27 cellular contexts compared by ENCODE assay signal in the genomic region with DNA sequence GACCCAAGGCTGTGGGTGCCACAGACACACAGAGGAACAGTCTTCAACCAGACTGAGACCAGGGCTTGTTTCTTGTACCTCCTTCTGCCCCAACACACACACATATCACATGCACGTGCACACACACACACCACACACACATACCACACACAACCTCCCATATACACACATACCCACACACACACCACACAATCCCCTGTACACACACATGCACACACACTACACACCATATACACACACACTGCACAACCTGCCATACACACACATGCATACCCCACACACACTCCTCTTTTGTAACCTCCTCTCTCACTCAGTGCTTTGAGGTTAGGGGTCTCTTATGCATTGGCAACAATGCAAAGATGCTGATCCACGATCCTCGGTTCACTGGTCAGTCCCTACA.
DNase-seq lines count a peak whose midpoint lies in the region; ATAC-seq, FAIRE-seq and TF ChIP-seq lines count a peak whose summit lies in the region.
"Had no signal": no experiment of that assay in that cellular context is flagged by ENCODE, and none has a peak within 500 bp of the region (broad histone marks: within the 10 kb centered on the region; RNA-seq: fewer than 3 reads in every experiment).

No MANE protein-coding gene starts in this region.

- H3K4me3 ChIP-seq in H1 (ENCODE audit: extremely low read depth in 1 of 4, insufficient read depth in 2 of 4, low read depth in 3 of 4, low read length in 4 of 4) (no peak overlapping the region), upper lobe of left lung (no peak overlapping the region)
- H3K4me3 ChIP-seq: A549; BLaER1 treated with 17β-estradiol and CSF1 and Interleukin-3, amounts not matched to agents 10 nM and 100 nM; GM12878; GM23248 had no signal

- H3K18ac ChIP-seq in H1 (ENCODE audit: extremely low read depth, low read length) = no peak overlapping the region

- peak overlapping the region; percentile 18; the same call in 1 of the 2 replicates for H4K8ac ChIP-seq in H1 (ENCODE audit: extremely low read depth, insufficient read depth, low read length)

- no peaks in the 10 kb centered on the region for H3K36me3 Mint-ChIP-seq in natural killer cell treated with Interleukin-12 subunit alpha and Interleukin-12 subunit beta and Interleukin-15 and Interleukin-18, amount 100 ng/mL, for 72 hours
- H3K36me3 Mint-ChIP-seq in natural killer cell = no peaks in the 10 kb centered on the region
- H3K36me3 Mint-ChIP-seq in activated CD8-positive, alpha-beta T cell treated with anti-CD3 and anti-CD28 coated beads for 36 hours (ENCODE audit: low read depth) = no peaks in the 10 kb centered on the region
- H3K36me3 Mint-ChIP-seq: CD14-positive monocyte; CD8-positive, alpha-beta memory T cell had no signal

- TF ChIP-seq CTCF in natural killer cell (IDR thresholded peaks at IDR 0.05) = no peak
- TF ChIP-seq CTCF in H1 (IDR thresholded peaks at IDR 0.05; ENCODE audit: control extremely low read depth in 1 of 3, insufficient read depth in 1 of 3, low read depth in 1 of 3, low read length in 3 of 3) = no peak
- TF ChIP-seq CTCF in upper lobe of left lung (IDR thresholded peaks at IDR 0.05) = no peak
- no peak for TF ChIP-seq CTCF in activated CD8-positive, alpha-beta T cell treated with anti-CD3 and anti-CD28 coated beads for 36 hours (IDR thresholded peaks at IDR 0.05)

- intact Hi-C loops in natural killer cell (cut with micrococcal nuclease) = no loop called here
- intact Hi-C loops in activated CD8-positive, alpha-beta T cell treated with anti-CD3 and anti-CD28 coated beads for 36 hours (cut with micrococcal nuclease) = no loop called here

- H4K91ac ChIP-seq in H1 (replicated peaks; ENCODE audit: insufficient read length, low read length) = peak overlapping the region; percentile 39

- H2BK15ac ChIP-seq in H1 (ENCODE audit: low read length) = peak overlapping the region; percentile 61; the same call in 1 of the 2 replicates

- H3K14ac ChIP-seq in H1 (ENCODE audit: insufficient read length) = no peak overlapping the region

- H3K27me3 Mint-ChIP-seq in natural killer cell treated with Interleukin-12 subunit alpha and Interleukin-12 subunit beta and Interleukin-15 and Interleukin-18, amount 100 ng/mL, for 72 hours = peaks cover 4 to 15% of the 10 kb centered on the region in 2 donors
- H3K27me3 Mint-ChIP-seq in natural killer cell (ENCODE audit: low read depth in 2 of 2) = peaks cover 0 to 4% of the 10 kb centered on the region in 2 donors
- H3K27me3 Mint-ChIP-seq in activated CD8-positive, alpha-beta T cell treated with anti-CD3 and anti-CD28 coated beads for 36 hours = peaks cover 4% of the 10 kb centered on the region

- H2BK12ac ChIP-seq in H1 (ENCODE audit: low read depth, low read length) = no peak overlapping the region

- H3K9me3 ChIP-seq in H1 (ENCODE audit: insufficient read depth in 2 of 2, low read depth in 1 of 2, low read length in 1 of 2) (peaks cover 9 to 14% of the 10 kb centered on the region in 2 experiments), upper lobe of left lung (no peaks in the 10 kb centered on the region)
- H3K9me3 ChIP-seq: A549, BE2C had no signal

- H3K23ac ChIP-seq in H1 (ENCODE audit: insufficient read length) = no peak overlapping the region

- no peak overlapping the region for H2BK5ac ChIP-seq in H1 (ENCODE audit: low read depth, low read length)

- H3K36me3 ChIP-seq in H1 (ENCODE audit: control insufficient read depth in 2 of 4, insufficient read depth in 4 of 4, low read length in 3 of 4) (peaks cover 0 to 3% (median 0%) of the 10 kb centered on the region in 4 experiments; a peak in 2 of 8 replicates), upper lobe of left lung (no peaks in the 10 kb centered on the region)
- H3K36me3 ChIP-seq: BE2C; BLaER1 treated with 17β-estradiol and CSF1 and Interleukin-3, amounts not matched to agents 10 nM and 100 nM had no signal

- H2AK5ac ChIP-seq in H1 (ENCODE audit: low read depth, low read length) = no peak overlapping the region

- FAIRE-seq in H1 (lab: Jason Lieb, UNC) = no peak
- FAIRE-seq: A549, D721Med, GM12878, GM19239 had no signal

- peak; percentile 51 to 60 for ATAC-seq in natural killer cell treated with Interleukin-12 subunit alpha and Interleukin-12 subunit beta and Interleukin-15 and Interleukin-18, amount 100 ng/mL, for 72 hours
- ATAC-seq in natural killer cell (no peak), upper lobe of left lung (ENCODE audit: low FRiP score in 2 of 2) (peak; percentile 32 to 65), HG02970 (IDR thresholded peaks at IDR 0.05; ENCODE audit: low FRiP score, unreplicated experiment) (no peak), HG03565 (IDR thresholded peaks at IDR 0.05; ENCODE audit: unreplicated experiment) (no peak)
- no peak for ATAC-seq in activated CD8-positive, alpha-beta T cell treated with anti-CD3 and anti-CD28 coated beads for 36 hours
- ATAC-seq: A549, GM12878, HCT116 had no signal

- H4K20me1 ChIP-seq in H1 (replicated peaks in 1 of 2; ENCODE audit: control insufficient read depth in 1 of 2, insufficient read depth in 2 of 2, low read length in 2 of 2) = peaks cover 0 to 2% of the 10 kb centered on the region in 2 experiments
- H4K20me1 ChIP-seq: BLaER1 treated with 17β-estradiol and CSF1 and Interleukin-3, amounts not matched to agents 10 nM and 100 nM had no signal

- no peak overlapping the region for H4K5ac ChIP-seq in H1 (ENCODE audit: insufficient read length, low read depth, low read length)

- H3K9me3 Mint-ChIP-seq in natural killer cell treated with Interleukin-12 subunit alpha and Interleukin-12 subunit beta and Interleukin-15 and Interleukin-18, amount 100 ng/mL, for 72 hours = no peaks in the 10 kb centered on the region
- H3K9me3 Mint-ChIP-seq in natural killer cell = peaks cover 0 to 2% of the 10 kb centered on the region in 2 donors
- H3K9me3 Mint-ChIP-seq in activated CD8-positive, alpha-beta T cell treated with anti-CD3 and anti-CD28 coated beads for 36 hours = no peaks in the 10 kb centered on the region
- H3K9me3 Mint-ChIP-seq: CD4-positive, alpha-beta T cell had no signal

- no peak overlapping the region for H3K27ac Mint-ChIP-seq in natural killer cell treated with Interleukin-12 subunit alpha and Interleukin-12 subunit beta and Interleukin-15 and Interleukin-18, amount 100 ng/mL, for 72 hours
- H3K27ac Mint-ChIP-seq in natural killer cell = no peak overlapping the region
- H3K27ac Mint-ChIP-seq in activated CD8-positive, alpha-beta T cell treated with anti-CD3 and anti-CD28 coated beads for 36 hours = no peak overlapping the region
- H3K27ac Mint-ChIP-seq: CD14-positive monocyte; CD4-positive, alpha-beta T cell; CD8-positive, alpha-beta memory T cell; H9; HFFc6 had no signal

- POLR2A ChIA-PET in H1 (lab: Charles Lee; ENCODE audit: partially characterized antibody) = no interaction called here
- POLR2A ChIA-PET in activated CD8-positive, alpha-beta T cell treated with anti-CD3 and anti-CD28 coated beads for 36 hours (lab: Charles Lee) = no interaction called here

- CTCF ChIA-PET in H1 (lab: Charles Lee; ENCODE audit: partially characterized antibody) = interaction anchor here (1.0 kb wide), 1 partner anchor 8 kb away, joined by 3 read pairs; no protein-coding TSS in a partner anchor
- CTCF ChIA-PET in activated CD8-positive, alpha-beta T cell treated with anti-CD3 and anti-CD28 coated beads for 36 hours (lab: Charles Lee) = no interaction called here

- H3K27ac ChIP-seq in H1 (ENCODE audit: low read depth, low read length) (no peak overlapping the region), upper lobe of left lung (no peak overlapping the region)
- H3K27ac ChIP-seq: A549; BLaER1 treated with 17β-estradiol and CSF1 and Interleukin-3, amounts not matched to agents 10 nM and 100 nM; GM23248 had no signal

- TF ChIP-seq POLR2A in H1 (IDR thresholded peaks at IDR 0.05; ENCODE audit: control extremely low read depth in 1 of 2, low read depth in 2 of 2, low read length in 2 of 2) = no peak
- no peak for TF ChIP-seq POLR2A in upper lobe of left lung (IDR thresholded peaks at IDR 0.05)

- no peak overlapping the region for H3K56ac ChIP-seq in H1 (replicated peaks; ENCODE audit: insufficient read length, low read depth, low read length)

- H3K79me1 ChIP-seq in H1 (ENCODE audit: low read depth, low read length) = no peaks in the 10 kb centered on the region

- no peak for TF ChIP-seq RAD21 in H1 (IDR thresholded peaks at IDR 0.05 in 1 of 2, conservative IDR thresholded peaks at IDR 0.05 in 1 of 2; ENCODE audit: low read depth in 2 of 2, low read length in 2 of 2)

- no peaks in the 10 kb centered on the region for H3K79me2 ChIP-seq in H1 (ENCODE audit: control insufficient read depth in 1 of 2, insufficient read depth in 2 of 2, low read length in 2 of 2)

- H3K23me2 ChIP-seq in H1 (ENCODE audit: low read depth, low read length) = peaks cover 3% of the 10 kb centered on the region; the same call in 1 of the 2 replicates

- WGBS in H1 (ENCODE audit: extremely low coverage in 1 of 2, insufficient coverage in 1 of 2, insufficient read length in 1 of 2, insufficient replicate concordance in 2 of 2, low coverage in 1 of 2, low lambda C conversion rate in 2 of 2, missing lambda C conversion rate in 1 of 2), 2 experiments = 79% methylated on average over 3 of the region's 3 CpGs; no CpG with 5 or more reads in 1 of the 2 experiments
- 76 to 78% methylated on average over 3 of the region's 3 CpGs for WGBS in upper lobe of left lung, 2 donors

- no peak overlapping the region for H3K4me3 Mint-ChIP-seq in natural killer cell treated with Interleukin-12 subunit alpha and Interleukin-12 subunit beta and Interleukin-15 and Interleukin-18, amount 100 ng/mL, for 72 hours
- no peak overlapping the region for H3K4me3 Mint-ChIP-seq in natural killer cell
- no peak overlapping the region for H3K4me3 Mint-ChIP-seq in activated CD8-positive, alpha-beta T cell treated with anti-CD3 and anti-CD28 coated beads for 36 hours
- H3K4me3 Mint-ChIP-seq: CD14-positive monocyte; CD4-positive, alpha-beta T cell; CD8-positive, alpha-beta memory T cell; H9; HFFc6 had no signal

- H3K4me2 ChIP-seq in H1 (ENCODE audit: insufficient read depth in 1 of 2, low read depth in 2 of 2, low read length in 2 of 2) = no peak overlapping the region
- H3K4me2 ChIP-seq: A549; BLaER1 treated with 17β-estradiol and CSF1 and Interleukin-3, amounts not matched to agents 10 nM and 100 nM had no signal

- H3K4me1 ChIP-seq in H1 (replicated peaks in 1 of 4; ENCODE audit: control insufficient read depth in 3 of 4, insufficient read depth in 4 of 4, low read length in 3 of 4) (no peaks in the 10 kb centered on the region), upper lobe of left lung (no peaks in the 10 kb centered on the region)
- H3K4me1 ChIP-seq: A549; BE2C; BLaER1 treated with 17β-estradiol and CSF1 and Interleukin-3, amounts not matched to agents 10 nM and 100 nM had no signal

- no peaks in the 10 kb centered on the region for H3K27me3 ChIP-seq in H1 (replicated peaks in 1 of 4; ENCODE audit: control insufficient read depth in 3 of 4, extremely low read depth in 1 of 4, insufficient read depth in 3 of 4, low read length in 3 of 4)
- H3K27me3 ChIP-seq in upper lobe of left lung = no peaks in the 10 kb centered on the region
- H3K27me3 ChIP-seq: BE2C; BLaER1 treated with 17β-estradiol and CSF1 and Interleukin-3, amounts not matched to agents 10 nM and 100 nM had no signal

- no peak for DNase-seq in natural killer cell treated with Interleukin-12 subunit alpha and Interleukin-12 subunit beta and Interleukin-15 and Interleukin-18, amount 100 ng/mL, for 72 hours (ENCODE audit: low spot score)
- DNase-seq in natural killer cell (no peak), H1 (ENCODE audit: low read depth in 1 of 2, low spot score in 2 of 2) (no peak), upper lobe of left lung (no peak)
- no peak for DNase-seq in activated CD8-positive, alpha-beta T cell treated with anti-CD3 and anti-CD28 coated beads for 36 hours
- DNase-seq: 8988T; ACHN; AML-193; BE2C; CD4-positive, alpha-beta T cell; CD8-positive, alpha-beta memory T cell; DMS 273 treated with DMSO at 0.1 percent for 48 hours; DMS79; EL; GDM1; GM23248; H9; HFFc6 had no signal

- no peak overlapping the region for H2AFZ ChIP-seq in H1 (ENCODE audit: low read length)
- H2AFZ ChIP-seq: GM23248 had no signal

- H3K9ac ChIP-seq in H1 (replicated peaks in 1 of 4; ENCODE audit: extremely low read depth in 1 of 4, low read depth in 3 of 4, low read length in 3 of 4) = no peak overlapping the region
- H3K9ac ChIP-seq: BLaER1 treated with 17β-estradiol and CSF1 and Interleukin-3, amounts not matched to agents 10 nM and 100 nM; GM23248 had no signal

- H2BK20ac ChIP-seq in H1 (ENCODE audit: low read length) = peak overlapping the region; percentile 72; the same call in 1 of the 2 replicates

- no peak overlapping the region for H2BK120ac ChIP-seq in H1 (replicated peaks; ENCODE audit: low read depth, low read length)

- H3K4ac ChIP-seq in H1 (replicated peaks; ENCODE audit: insufficient read length, low read depth, low read length) = no peak overlapping the region

- no peak for TF ChIP-seq EP300 in H1 (IDR thresholded peaks at IDR 0.05; ENCODE audit: borderline replicate concordance in 1 of 2, low read depth in 2 of 2, low read length in 2 of 2)
- no peak for TF ChIP-seq EP300 in upper lobe of left lung (IDR thresholded peaks at IDR 0.05)

- no peaks in the 10 kb centered on the region for H3K4me1 Mint-ChIP-seq in natural killer cell treated with Interleukin-12 subunit alpha and Interleukin-12 subunit beta and Interleukin-15 and Interleukin-18, amount 100 ng/mL, for 72 hours (ENCODE audit: low read depth in 2 of 2)
- no peaks in the 10 kb centered on the region for H3K4me1 Mint-ChIP-seq in natural killer cell
- H3K4me1 Mint-ChIP-seq in activated CD8-positive, alpha-beta T cell treated with anti-CD3 and anti-CD28 coated beads for 36 hours (ENCODE audit: low read depth) = no peaks in the 10 kb centered on the region
- H3K4me1 Mint-ChIP-seq: CD14-positive monocyte; CD8-positive, alpha-beta memory T cell; H9 had no signal

Comparison
In these comparisons a context has a peak if more than half of its experiments do, and no peak if none do; other contexts are left out.
1. ATAC-seq: peak in natural killer cell treated with Interleukin-12 subunit alpha and Interleukin-12 subunit beta and Interleukin-15 and Interleukin-18, amount 100 ng/mL, for 72 hours (2 of 2) and upper lobe of left lung (2 of 2); none in natural killer cell (0 of 3), HG02970 (single experiment), activated CD8-positive, alpha-beta T cell treated with anti-CD3 and anti-CD28 coated beads for 36 hours (single experiment) and HG03565 (single experiment).